ENCODE assay signal across 9 cellular contexts in genomic region chrX:54838583-54838982, GRCh38. TPM values are rescaled to one million over a fixed set of nuclear protein-coding genes. Genes with fewer than 3 reads are reported as not detected.
"Had no signal": no experiment of that assay in that cellular context is flagged by ENCODE, and none has a peak within 500 bp of the region (broad histone marks: within the 10 kb centered on the region; RNA-seq: fewer than 3 reads in every experiment).

No MANE protein-coding gene starts in this region.

- H3K4me2 ChIP-seq: KMS-11 had no signal

- H3K4me3 ChIP-seq: K562 had no signal

- H3K27ac ChIP-seq: HL-60, KMS-11 had no signal

- H3K9me3 Mint-ChIP-seq: IgD-negative memory B cell had no signal

- ATAC-seq: HepG2, K562 had no signal

- H3K27ac Mint-ChIP-seq: IgD-negative memory B cell had no signal

- DNase-seq: IMR-90, KBM-7 had no signal

- H3K4me1 Mint-ChIP-seq: IgD-negative memory B cell had no signal

- H3K4me3 Mint-ChIP-seq: IgD-negative memory B cell had no signal

- H3K9ac ChIP-seq: KMS-11 had no signal

- FAIRE-seq: HepG2, HTR-8/SVneo, K562 had no signal

- H3K36me3 Mint-ChIP-seq: IgD-negative memory B cell had no signal

RNA-seq across cellular contexts. Expression of gene ITIH6, which starts 40.5 kb away (rescaled TPM):
- total RNA-seq: HepG2, HT1080, IMR-90, K562 had no signal
- polyA plus RNA-seq: HepG2, IgD-negative memory B cell, IMR-90 had no signal
